Comparison of ENCODE assay signal across 15 cellular contexts in genomic region chr4:154304679-154305078, GRCh38.
A peak's percentile ranks its signal among the peaks of the same experiment; 100 is the strongest.
DNase-seq lines count a peak whose midpoint lies in the region; ATAC-seq and TF ChIP-seq lines count a peak whose summit lies in the region.
"Had no signal": no experiment of that assay in that cellular context is flagged by ENCODE, and none has a peak within 500 bp of the region (broad histone marks: within the 10 kb centered on the region; RNA-seq: fewer than 3 reads in every experiment).

No MANE protein-coding gene starts in this region.

- peak overlapping the region; percentile 86 for H3K27ac ChIP-seq in SK-N-MC
- no peak overlapping the region for H3K27ac ChIP-seq in foreskin keratinocyte

- H3K27me3 ChIP-seq in foreskin keratinocyte: no peaks in the 10 kb centered on the region

- 0 out of 2 replicates have a peak, but pooled peaks cover 5% of the 10 kb centered on the region for H3K9me3 ChIP-seq in SK-N-MC (ENCODE audit: low read depth, low read length)

- H3K4me1 ChIP-seq in foreskin keratinocyte: no peaks in the 10 kb centered on the region

- no peak overlapping the region for H3K9ac ChIP-seq in SK-N-MC (ENCODE audit: insufficient read length)

- ATAC-seq in foreskin keratinocyte: peak; percentile 59
- ATAC-seq: GM23338, HCT116 had no signal

- DNase-seq in HPDE6-E6E7 (ENCODE audit: extremely low spot score) (peak; percentile 8), SK-N-MC (ENCODE audit: low read depth, low spot score) (no peak), foreskin keratinocyte (peak; percentile 2 to 42), NCI-H526 treated with DMSO at 0.1 percent for 48 hours (lab: John Stamatoyannopoulos, UW) (no peak), DMS53 (lab: John Stamatoyannopoulos, UW) (no peak)
- no peak for DNase-seq in effector CD8-positive, alpha-beta T cell (lab: John Stamatoyannopoulos, UW)
- DNase-seq: ACHN; C1 segment of cervical spinal cord; Calu3; CD4-positive, alpha-beta memory T cell; COR-L47; DND-41; H9 had no signal

- no peak overlapping the region for H3K4me3 ChIP-seq in SK-N-MC
- H3K4me3 ChIP-seq: GM23338 had no signal

- no peaks in the 10 kb centered on the region for H3K36me3 ChIP-seq in SK-N-MC (ENCODE audit: insufficient read depth, low read length)

- no peak for TF ChIP-seq CTCF in foreskin keratinocyte (conservative IDR thresholded peaks at IDR 0.05)

Comparison
In these comparisons a context has a peak if more than half of its experiments do, and no peak if none do; other contexts are left out.
1. DNase-seq: peak in HPDE6-E6E7 (single experiment) and foreskin keratinocyte (2 of 2); none in SK-N-MC (single experiment), NCI-H526 treated with DMSO at 0.1 percent for 48 hours (single experiment), effector CD8-positive, alpha-beta T cell (single experiment) and DMS53 (single experiment).